Comparison of ENCODE assay signal across 8 cellular contexts in the genomic region with DNA sequence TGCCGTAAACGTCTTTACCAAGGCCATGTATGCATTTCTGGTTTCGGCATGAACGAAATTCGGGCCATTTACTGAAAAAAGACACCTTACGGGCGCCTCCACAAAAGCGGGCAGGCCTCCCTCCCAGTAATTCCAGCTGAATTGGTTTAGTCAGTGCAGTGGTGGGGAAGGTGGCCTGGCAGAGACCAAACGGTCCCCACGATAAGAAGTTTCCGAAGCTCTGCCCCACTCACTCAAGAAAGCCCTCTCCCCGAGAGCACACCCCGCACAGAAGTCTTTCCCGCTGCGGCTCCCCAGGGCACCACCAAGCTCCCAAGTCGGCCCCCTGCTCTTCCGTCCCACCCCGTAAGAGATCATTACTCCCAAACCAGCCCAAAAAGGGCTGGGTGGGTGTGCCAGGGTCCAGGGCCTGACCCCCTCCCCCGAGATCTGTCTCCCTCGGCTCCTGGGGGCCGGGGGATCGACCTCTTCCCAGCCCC.
DNase-seq lines count a peak whose midpoint lies in the region; ATAC-seq and TF ChIP-seq lines count a peak whose summit lies in the region.

No MANE protein-coding gene starts in this region.

- ATAC-seq in HG02852 (IDR thresholded peaks at IDR 0.05; ENCODE audit: unreplicated experiment) (peak; percentile 2), esophagus mucosa (peak; percentile 1), HG03457 (IDR thresholded peaks at IDR 0.05; ENCODE audit: unreplicated experiment) (no peak)

- POLR2A ChIA-PET in HEK293T (lab: Yijun Ruan, JAX) = no interaction called here

- H3K4me3 ChIP-seq in GM08714 (ENCODE audit: low read length) = peak overlapping the region; percentile 82

- DNase-seq in UCSD-AML1 (lab: John Stamatoyannopoulos, UW; ENCODE audit: unreplicated experiment) = peak; percentile 63
- DNase-seq in neural crest cell (ENCODE audit: low read depth, low spot score) = peak; percentile 11
- DNase-seq in HuH-7.5 (ENCODE audit: low spot score) = no peak
- no peak for DNase-seq in HEK293T (ENCODE audit: extremely low spot score)

- no peaks in the 10 kb centered on the region for H3K36me3 Mint-ChIP-seq in neural crest cell (ENCODE audit: low read depth)

- peaks cover 44% of the 10 kb centered on the region for H3K4me1 Mint-ChIP-seq in neural crest cell

- H3K27me3 Mint-ChIP-seq in neural crest cell (ENCODE audit: low read depth) = no peaks in the 10 kb centered on the region

- H3K27ac Mint-ChIP-seq in neural crest cell (ENCODE audit: unreplicated experiment) = peak overlapping the region; percentile 90

- CTCF ChIA-PET in HEK293T (lab: Yijun Ruan, JAX) = no interaction called here

- H3K9me3 Mint-ChIP-seq in neural crest cell = no peaks in the 10 kb centered on the region

- H3K4me3 Mint-ChIP-seq in neural crest cell = peak overlapping the region; percentile 93

- TF ChIP-seq CTCF in neural crest cell (conservative IDR thresholded peaks at IDR 0.05) = no peak

TF ChIP-seq in HEK293T, 16 proteins besides CTCF, POLR2A, EP300 and RAD21:
- TF ChIP-seq FOXA1 (IDR thresholded peaks at IDR 0.05) (no peak), SP1 (IDR thresholded peaks at IDR 0.05) (no peak), CTBP1 (IDR thresholded peaks at IDR 0.05; ENCODE audit: borderline replicate concordance) (no peak), ZNF384 (IDR thresholded peaks at IDR 0.05) (no peak)
- TF ChIP-seq, protein P1, sequence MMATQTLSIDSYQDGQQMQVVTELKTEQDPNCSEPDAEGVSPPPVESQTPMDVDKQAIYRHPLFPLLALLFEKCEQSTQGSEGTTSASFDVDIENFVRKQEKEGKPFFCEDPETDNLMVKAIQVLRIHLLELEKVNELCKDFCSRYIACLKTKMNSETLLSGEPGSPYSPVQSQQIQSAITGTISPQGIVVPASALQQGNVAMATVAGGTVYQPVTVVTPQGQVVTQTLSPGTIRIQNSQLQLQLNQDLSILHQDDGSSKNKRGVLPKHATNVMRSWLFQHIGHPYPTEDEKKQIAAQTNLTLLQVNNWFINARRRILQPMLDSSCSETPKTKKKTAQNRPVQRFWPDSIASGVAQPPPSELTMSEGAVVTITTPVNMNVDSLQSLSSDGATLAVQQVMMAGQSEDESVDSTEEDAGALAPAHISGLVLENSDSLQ (IDR thresholded peaks at IDR 0.05) = no peak

Comparison
In these comparisons a context has a peak if more than half of its experiments do, and no peak if none do; other contexts are left out.
1. DNase-seq: peak in UCSD-AML1 (single experiment) and neural crest cell (single experiment); none in HuH-7.5 (single experiment) and HEK293T (single experiment).